In genomic region chr1:199338760-199339159, GRCh38 we compare ENCODE assay signal across 32 cellular contexts.
DNase-seq lines count a peak whose midpoint lies in the region; ATAC-seq, FAIRE-seq and TF ChIP-seq lines count a peak whose summit lies in the region.
"Had no signal": no experiment of that assay in that cellular context is flagged by ENCODE, and none has a peak within 500 bp of the region (broad histone marks: within the 10 kb centered on the region; RNA-seq: fewer than 3 reads in every experiment).

No MANE protein-coding gene starts in this region.

- intact Hi-C loops in HepG2 (cut with micrococcal nuclease; ENCODE audit: unreplicated experiment) = no loop called here
- intact Hi-C loops in right lobe of liver (cut with DNase I) = no loop called here

- H3K36me3 ChIP-seq in HepG2 (replicated peaks in 1 of 2; ENCODE audit: control insufficient read depth in 1 of 2, insufficient read depth in 2 of 2, low read length in 2 of 2) (no peaks in the 10 kb centered on the region), right lobe of liver (no peaks in the 10 kb centered on the region), HEK293 (ENCODE audit: control insufficient read depth in 2 of 2, insufficient read depth in 1 of 2, low read length in 2 of 2) (no peaks in the 10 kb centered on the region), tibial nerve (no peaks in the 10 kb centered on the region)
- H3K36me3 ChIP-seq: BE2C; BLaER1; BLaER1 treated with 17β-estradiol and CSF1 and Interleukin-3, amounts not matched to agents 10 nM and 100 nM had no signal

- 0% methylated on average over 1 of the region's 1 CpG for WGBS in HepG2 (ENCODE audit: low lambda C conversion rate)
- 50% methylated on average over 1 of the region's 1 CpG for WGBS in right lobe of liver (ENCODE audit: insufficient coverage, low coverage, low lambda C conversion rate, missing lambda C conversion rate)
- WGBS in tibial nerve, 2 donors = 70 to 88% methylated on average over 1 of the region's 1 CpG

- H3K27me3 ChIP-seq in HepG2 (ENCODE audit: control insufficient read depth in 1 of 2, insufficient read depth in 2 of 2, low read length in 2 of 2) = no peaks in the 10 kb centered on the region
- H3K27me3 ChIP-seq in right lobe of liver = no peaks in the 10 kb centered on the region
- H3K27me3 ChIP-seq in tibial nerve = no peaks in the 10 kb centered on the region
- H3K27me3 ChIP-seq: BE2C; BLaER1; BLaER1 treated with 17β-estradiol and CSF1 and Interleukin-3, amounts not matched to agents 10 nM and 100 nM had no signal

- TF ChIP-seq RAD21 in HepG2 (CRISPR knock-in tag; IDR thresholded peaks at IDR 0.05) = no peak

- H4K20me1 ChIP-seq in HepG2 (ENCODE audit: insufficient read depth, low read length) = no peaks in the 10 kb centered on the region
- H4K20me1 ChIP-seq: BLaER1; BLaER1 treated with 17β-estradiol and CSF1 and Interleukin-3, amounts not matched to agents 10 nM and 100 nM had no signal

- no peak overlapping the region for H3K9ac ChIP-seq in HepG2 (ENCODE audit: insufficient read depth, low read depth, low read length)
- H3K9ac ChIP-seq: BLaER1; BLaER1 treated with 17β-estradiol and CSF1 and Interleukin-3, amounts not matched to agents 10 nM and 100 nM had no signal

- CTCF ChIA-PET in HepG2 (lab: Yijun Ruan, JAX; ENCODE audit: low intra/inter-chr PET ratio, low total read pairs) (no interaction called here), HEK293 (lab: Yijun Ruan, JAX) (no interaction called here)

- H3K4me2 ChIP-seq in HepG2 (ENCODE audit: low read depth, low read length) = no peak overlapping the region
- H3K4me2 ChIP-seq: A549; BLaER1; BLaER1 treated with 17β-estradiol and CSF1 and Interleukin-3, amounts not matched to agents 10 nM and 100 nM had no signal

- no peak for TF ChIP-seq EP300 in HepG2 (IDR thresholded peaks at IDR 0.05; ENCODE audit: low read depth in 2 of 2, low read length in 2 of 2)
- no peak for TF ChIP-seq EP300 in HepG2 (CRISPR knock-in tag; IDR thresholded peaks at IDR 0.05; ENCODE audit: borderline replicate concordance)
- no peak for TF ChIP-seq EP300 in tibial nerve (IDR thresholded peaks at IDR 0.05)

- ATAC-seq in HepG2 (no peak), right lobe of liver (no peak), HG03565 (IDR thresholded peaks at IDR 0.05; ENCODE audit: unreplicated experiment) (no peak)
- ATAC-seq: A549; CD8-positive, alpha-beta T cell had no signal

- TF ChIP-seq POLR2A in HepG2 (IDR thresholded peaks at IDR 0.05; ENCODE audit: insufficient read depth in 1 of 2, low read depth in 2 of 2, low read length in 2 of 2) (no peak), right lobe of liver (IDR thresholded peaks at IDR 0.05) (no peak), tibial nerve (IDR thresholded peaks at IDR 0.05) (no peak)

- TF ChIP-seq CTCF in HepG2 (CRISPR knock-in tag; IDR thresholded peaks at IDR 0.05) (no peak), right lobe of liver (IDR thresholded peaks at IDR 0.05) (no peak), D721Med (IDR thresholded peaks at IDR 0.05; ENCODE audit: insufficient read depth, missing control alignments) (no peak), HEK293 (tag by site-specific recombination; IDR thresholded peaks at IDR 0.05) (no peak), tibial nerve (IDR thresholded peaks at IDR 0.05) (no peak)

- no peaks in the 10 kb centered on the region for H3K4me1 ChIP-seq in HepG2 (ENCODE audit: insufficient read depth, low read length)
- no peaks in the 10 kb centered on the region for H3K4me1 ChIP-seq in right lobe of liver
- H3K4me1 ChIP-seq in HEK293 (ENCODE audit: control insufficient read depth, insufficient read depth, low read length) = no peaks in the 10 kb centered on the region
- H3K4me1 ChIP-seq in tibial nerve = no peaks in the 10 kb centered on the region
- H3K4me1 ChIP-seq: A549, BE2C, BLaER1, Caco-2 had no signal

- no peak for FAIRE-seq in HepG2 (lab: Jason Lieb, UNC)
- peak; percentile 77 for FAIRE-seq in D721Med (lab: Jason Lieb, UNC)
- FAIRE-seq: A204.1, A549 had no signal

- DNase-seq in HepG2 (ENCODE audit: low spot score) (no peak), right lobe of liver (no peak), D721Med (ENCODE audit: insufficient read length, low spot score) (no peak), tibial nerve (ENCODE audit: low spot score in 2 of 2) (no peak)
- DNase-seq: 8988T; ACHN; AML-193; BE2C; C1 segment of cervical spinal cord; Caco-2; Calu3; CD4-positive, alpha-beta memory T cell; CD4-positive, alpha-beta T cell; CD4-positive, CD25-positive, alpha-beta regulatory T cell; CD8-positive, alpha-beta memory T cell; CD8-positive, alpha-beta T cell; COR-L47; DMS 273 treated with DMSO at 0.1 percent for 48 hours; DMS153; DMS53; DMS79; DMS79 treated with DMSO at 0.1 percent for 48 hours; DND-41; EL had no signal

- no TSS peak for BruUV-seq in HepG2 (replicated peaks; lab: Mats Ljungman, UMichigan)

- H3K27ac ChIP-seq in HepG2 (ENCODE audit: extremely low read length, insufficient read depth, low read length) (no peak overlapping the region), right lobe of liver (no peak overlapping the region), HEK293 (ENCODE audit: extremely low read depth, low read depth, low read length) (no peak overlapping the region), tibial nerve (no peak overlapping the region)
- H3K27ac ChIP-seq: 22Rv1; A549; BLaER1; BLaER1 treated with 17β-estradiol and CSF1 and Interleukin-3, amounts not matched to agents 10 nM and 100 nM; C4-2B had no signal

- H3K79me2 ChIP-seq in HepG2 (ENCODE audit: insufficient read depth, low read length) = no peaks in the 10 kb centered on the region

- H3K4me3 ChIP-seq in HepG2 (replicated peaks in 1 of 3; ENCODE audit: insufficient read depth in 1 of 3, low read depth in 2 of 3, low read length in 3 of 3) = no peak overlapping the region
- no peak overlapping the region for H3K4me3 ChIP-seq in right lobe of liver
- no peak overlapping the region for H3K4me3 ChIP-seq in HEK293 (ENCODE audit: low read depth, low read length)
- no peak overlapping the region for H3K4me3 ChIP-seq in tibial nerve
- H3K4me3 ChIP-seq: A549; BLaER1; BLaER1 treated with 17β-estradiol and CSF1 and Interleukin-3, amounts not matched to agents 10 nM and 100 nM had no signal

- H2AFZ ChIP-seq in HepG2 (ENCODE audit: low read length) = no peak overlapping the region

- H3K9me3 ChIP-seq in HepG2 (ENCODE audit: low read length) = no peaks in the 10 kb centered on the region
- H3K9me3 ChIP-seq in right lobe of liver = no peaks in the 10 kb centered on the region
- no peaks in the 10 kb centered on the region for H3K9me3 ChIP-seq in HEK293 (ENCODE audit: control insufficient read depth, insufficient read depth, low read depth, low read length)
- H3K9me3 ChIP-seq in tibial nerve = no peaks in the 10 kb centered on the region
- H3K9me3 ChIP-seq: A549, BE2C, BLaER1, Caco-2 had no signal

- in situ Hi-C loops in HepG2 (cut with HindIII; ENCODE audit: extremely low pct_ligation_motif_present, low pct_unique_long_range_greater_than_20kb) = no loop called here

- POLR2A ChIA-PET in HepG2 (lab: Yijun Ruan, JAX) (no interaction called here), HEK293 (lab: Yijun Ruan, JAX) (no interaction called here)

TF ChIP-seq in HepG2, 621 proteins besides CTCF, POLR2A, EP300 and RAD21:
- TF ChIP-seq ZFY (CRISPR knock-in tag; IDR thresholded peaks at IDR 0.05) = no peak
- TF ChIP-seq EZH2 (conservative IDR thresholded peaks at IDR 0.05; ENCODE audit: low read depth, low read length) = no peak
- TF ChIP-seq, protein P1, sequence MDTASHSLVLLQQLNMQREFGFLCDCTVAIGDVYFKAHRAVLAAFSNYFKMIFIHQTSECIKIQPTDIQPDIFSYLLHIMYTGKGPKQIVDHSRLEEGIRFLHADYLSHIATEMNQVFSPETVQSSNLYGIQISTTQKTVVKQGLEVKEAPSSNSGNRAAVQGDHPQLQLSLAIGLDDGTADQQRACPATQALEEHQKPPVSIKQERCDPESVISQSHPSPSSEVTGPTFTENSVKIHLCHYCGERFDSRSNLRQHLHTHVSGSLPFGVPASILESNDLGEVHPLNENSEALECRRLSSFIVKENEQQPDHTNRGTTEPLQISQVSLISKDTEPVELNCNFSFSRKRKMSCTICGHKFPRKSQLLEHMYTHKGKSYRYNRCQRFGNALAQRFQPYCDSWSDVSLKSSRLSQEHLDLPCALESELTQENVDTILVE (CRISPR knock-in tag; IDR thresholded peaks at IDR 0.05) = no peak
- no peak for TF ChIP-seq MAFF (IDR thresholded peaks at IDR 0.05; ENCODE audit: low read depth, low read length)
- TF ChIP-seq CREB1 (IDR thresholded peaks at IDR 0.05) = peak; percentile 79
- TF ChIP-seq CREB1 (CRISPR knock-in tag; IDR thresholded peaks at IDR 0.05) = no peak
- TF ChIP-seq ATF7 (IDR thresholded peaks at IDR 0.05) = peak; percentile 89
- no peak for TF ChIP-seq ATF7 (CRISPR knock-in tag; IDR thresholded peaks at IDR 0.05)
TF ChIP-seq in HepG2: peak in this region for 2.

TF ChIP-seq in HEK293, 187 proteins besides CTCF, POLR2A, EP300 and RAD21:
- TF ChIP-seq ATF2 (tag by site-specific recombination; IDR thresholded peaks at IDR 0.05; ENCODE audit: low read depth) (peak; percentile 63; the same call in 1 of the 2 replicates), ZNF311 (tag by site-specific recombination; IDR thresholded peaks at IDR 0.05; ENCODE audit: borderline replicate concordance) (no peak)

Comparison
In these comparisons a context has a peak if more than half of its experiments do, and no peak if none do; other contexts are left out.
1. Of the 63 proteins assayed by ChIP-seq in both HepG2 and HEK293: peak only in HepG2: none; only in HEK293: ATF2; in both: none; in neither: 62.